In genomic region chr6:129710722-129711631, GRCh38 we compare ENCODE assay signal across 8 cellular contexts. TPM values are rescaled to one million over a fixed set of nuclear protein-coding genes. Genes with fewer than 3 reads are reported as not detected.
A peak's percentile ranks its signal among the peaks of the same experiment; 100 is the strongest.
DNase-seq lines count a peak whose midpoint lies in the region; ATAC-seq, FAIRE-seq and TF ChIP-seq lines count a peak whose summit lies in the region.

No MANE protein-coding gene starts in this region.

- H3K9ac ChIP-seq in Karpas-422 (ENCODE audit: low read length): no peak overlapping the region

- H3K9me2 ChIP-seq in Karpas-422 (replicated peaks; ENCODE audit: insufficient read depth, low read length): no peaks in the 10 kb centered on the region

- DNase-seq in BE2C (no peak), Karpas-422 (no peak), chondrocyte (ENCODE audit: low spot score) (no peak), RCC 7860 (ENCODE audit: low spot score) (no peak), RKO (ENCODE audit: low spot score) (no peak), NOMO-1 (lab: John Stamatoyannopoulos, UW; ENCODE audit: unreplicated experiment in 2 of 2) (no peak), C1 segment of cervical spinal cord (lab: John Stamatoyannopoulos, UW) (no peak)
- DNase-seq in natural killer cell treated with Interleukin-12 subunit alpha and Interleukin-12 subunit beta and Interleukin-15 and Interleukin-18, amount 100 ng/mL, for 72 hours (ENCODE audit: low spot score): no peak

- peak overlapping the region; percentile 95 for H3K4me3 Mint-ChIP-seq in chondrocyte (ENCODE audit: unreplicated experiment)
- H3K4me3 Mint-ChIP-seq in natural killer cell treated with Interleukin-12 subunit alpha and Interleukin-12 subunit beta and Interleukin-15 and Interleukin-18, amount 100 ng/mL, for 72 hours: peak overlapping the region; percentile 99

- peak overlapping the region; percentile 98 for H3K27ac Mint-ChIP-seq in chondrocyte (ENCODE audit: unreplicated experiment)
- peak overlapping the region; percentile 69 to 94 for H3K27ac Mint-ChIP-seq in natural killer cell treated with Interleukin-12 subunit alpha and Interleukin-12 subunit beta and Interleukin-15 and Interleukin-18, amount 100 ng/mL, for 72 hours

- ATAC-seq in natural killer cell treated with Interleukin-12 subunit alpha and Interleukin-12 subunit beta and Interleukin-15 and Interleukin-18, amount 100 ng/mL, for 72 hours: no peak

- H3K27me3 ChIP-seq in BE2C (no peaks in the 10 kb centered on the region), Karpas-422 (ENCODE audit: low read length) (no peaks in the 10 kb centered on the region)

- FAIRE-seq in RCC 7860 (lab: Jason Lieb, UNC): no peak

- H3K9me3 ChIP-seq in BE2C (no peaks in the 10 kb centered on the region), Karpas-422 (ENCODE audit: low read length) (no peaks in the 10 kb centered on the region)

- H3K4me2 ChIP-seq in Karpas-422 (ENCODE audit: low read depth, low read length, poor library complexity, severe bottlenecking): peak overlapping the region; percentile 74

- H3K9me3 Mint-ChIP-seq in chondrocyte (ENCODE audit: low read depth): no peaks in the 10 kb centered on the region
- no peaks in the 10 kb centered on the region for H3K9me3 Mint-ChIP-seq in natural killer cell treated with Interleukin-12 subunit alpha and Interleukin-12 subunit beta and Interleukin-15 and Interleukin-18, amount 100 ng/mL, for 72 hours

- H3K79me2 ChIP-seq in Karpas-422 (ENCODE audit: low read length): no peaks in the 10 kb centered on the region

- no peak overlapping the region for H3K27ac ChIP-seq in Karpas-422 (ENCODE audit: low read length)

- H3K36me3 ChIP-seq in BE2C: no peaks in the 10 kb centered on the region
- H3K36me3 ChIP-seq in Karpas-422 (ENCODE audit: insufficient read depth, low read length): no peaks in the 10 kb centered on the region

- no peaks in the 10 kb centered on the region for H3K27me3 Mint-ChIP-seq in chondrocyte (ENCODE audit: low read depth)
- H3K27me3 Mint-ChIP-seq in natural killer cell treated with Interleukin-12 subunit alpha and Interleukin-12 subunit beta and Interleukin-15 and Interleukin-18, amount 100 ng/mL, for 72 hours: no peaks in the 10 kb centered on the region

- no peak for TF ChIP-seq CTCF in BE2C (IDR thresholded peaks at IDR 0.05; ENCODE audit: low read depth, low read length)
- no peak for TF ChIP-seq CTCF in chondrocyte (IDR thresholded peaks at IDR 0.05)

- no peaks in the 10 kb centered on the region for H4K20me1 ChIP-seq in Karpas-422 (ENCODE audit: insufficient read depth, low read depth, low read length)

- no peak overlapping the region for H2AFZ ChIP-seq in Karpas-422 (ENCODE audit: low read length)

- H3K4me3 ChIP-seq in BE2C (ENCODE audit: low read depth, low read length): peak overlapping the region; percentile 80; the same call in 1 of the 2 replicates
- no peak overlapping the region for H3K4me3 ChIP-seq in Karpas-422 (ENCODE audit: low read length)

- peaks cover 41% of the 10 kb centered on the region for H3K4me1 Mint-ChIP-seq in chondrocyte (ENCODE audit: low read depth)
- peaks cover 42 to 50% of the 10 kb centered on the region in 2 donors for H3K4me1 Mint-ChIP-seq in natural killer cell treated with Interleukin-12 subunit alpha and Interleukin-12 subunit beta and Interleukin-15 and Interleukin-18, amount 100 ng/mL, for 72 hours (ENCODE audit: low read depth in 2 of 2)

- H3K4me1 ChIP-seq in BE2C (no peaks in the 10 kb centered on the region), Karpas-422 (ENCODE audit: low read length) (peaks cover 20% of the 10 kb centered on the region)

- no peaks in the 10 kb centered on the region for H3K36me3 Mint-ChIP-seq in chondrocyte (ENCODE audit: low read depth)
- no peaks in the 10 kb centered on the region for H3K36me3 Mint-ChIP-seq in natural killer cell treated with Interleukin-12 subunit alpha and Interleukin-12 subunit beta and Interleukin-15 and Interleukin-18, amount 100 ng/mL, for 72 hours

RNA-seq across cellular contexts. Expression of gene ARHGAP18, which starts 1.0 kb away (rescaled TPM):
- polyA plus RNA-seq in BE2C (2012; ENCODE audit: insufficient read depth, insufficient read length, low read depth): 1.3 TPM
- total RNA-seq in Karpas-422 (2014; rRNA removed; shearing (Covaris generic); ENCODE audit: low replicate concordance): 0.65 and 1.6 TPM in 2 replicates
- total RNA-seq in chondrocyte: 8.0 to 14.0 TPM (median 10.3 TPM) in 3 replicates
- total RNA-seq in natural killer cell treated with Interleukin-12 subunit alpha and Interleukin-12 subunit beta and Interleukin-15 and Interleukin-18, amount 100 ng/mL, for 72 hours: 10 to 100 TPM; 10.4 to 14.3 TPM
